Comparison of ENCODE assay signal across 1 cellular context in the genomic region with DNA sequence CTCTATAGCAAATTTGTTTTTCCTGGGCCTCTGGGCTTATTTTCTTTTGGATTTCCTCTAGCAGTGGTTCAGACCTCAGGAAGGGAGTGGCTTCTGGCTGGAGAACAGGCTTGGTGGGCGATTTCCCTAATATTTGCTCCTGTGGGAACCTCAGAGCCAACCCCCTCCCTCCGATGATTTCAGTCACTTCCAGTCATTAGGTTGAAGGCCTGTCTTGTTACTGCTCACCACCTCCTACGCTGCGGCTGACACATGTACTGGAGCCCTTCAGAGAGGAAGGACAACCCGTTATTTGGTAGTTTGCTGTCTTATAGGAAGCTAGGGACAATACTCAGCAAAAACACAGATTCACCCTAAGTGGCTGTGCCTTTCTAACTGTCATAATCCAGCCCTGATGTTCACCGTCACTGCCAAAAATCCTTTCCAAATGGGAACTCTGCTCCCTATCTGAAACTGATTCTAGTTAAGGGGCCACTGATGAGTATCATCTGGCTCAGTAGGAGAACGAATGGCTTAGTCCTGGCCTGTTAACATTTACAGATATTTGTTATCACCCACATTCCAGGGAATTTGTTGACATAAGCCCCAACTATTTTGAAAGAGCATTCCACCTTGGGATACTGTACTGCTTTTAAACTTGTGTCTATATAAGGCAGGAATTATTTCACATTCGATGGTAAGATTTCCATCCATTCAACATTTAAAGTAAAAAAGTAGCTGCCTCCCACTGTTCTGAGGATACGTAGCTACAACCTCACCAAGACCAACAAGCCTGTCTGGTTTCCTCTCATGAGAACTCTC.
TF ChIP-seq lines count a peak whose summit lies in the region.

No MANE protein-coding gene starts in this region.

TF ChIP-seq in IMR-90, 13 proteins besides CTCF, POLR2A, EP300 and RAD21:
- TF ChIP-seq, protein P1, sequence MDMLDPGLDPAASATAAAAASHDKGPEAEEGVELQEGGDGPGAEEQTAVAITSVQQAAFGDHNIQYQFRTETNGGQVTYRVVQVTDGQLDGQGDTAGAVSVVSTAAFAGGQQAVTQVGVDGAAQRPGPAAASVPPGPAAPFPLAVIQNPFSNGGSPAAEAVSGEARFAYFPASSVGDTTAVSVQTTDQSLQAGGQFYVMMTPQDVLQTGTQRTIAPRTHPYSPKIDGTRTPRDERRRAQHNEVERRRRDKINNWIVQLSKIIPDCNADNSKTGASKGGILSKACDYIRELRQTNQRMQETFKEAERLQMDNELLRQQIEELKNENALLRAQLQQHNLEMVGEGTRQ (IDR thresholded peaks at IDR 0.05; ENCODE audit: low read depth, low read length), result no peak
- TF ChIP-seq CEBPB (IDR thresholded peaks at IDR 0.05; ENCODE audit: low read depth, low read length), result peak; percentile 51; the same call in 1 of the 2 replicates
